13 cellular contexts compared by ENCODE assay signal in the genomic region with DNA sequence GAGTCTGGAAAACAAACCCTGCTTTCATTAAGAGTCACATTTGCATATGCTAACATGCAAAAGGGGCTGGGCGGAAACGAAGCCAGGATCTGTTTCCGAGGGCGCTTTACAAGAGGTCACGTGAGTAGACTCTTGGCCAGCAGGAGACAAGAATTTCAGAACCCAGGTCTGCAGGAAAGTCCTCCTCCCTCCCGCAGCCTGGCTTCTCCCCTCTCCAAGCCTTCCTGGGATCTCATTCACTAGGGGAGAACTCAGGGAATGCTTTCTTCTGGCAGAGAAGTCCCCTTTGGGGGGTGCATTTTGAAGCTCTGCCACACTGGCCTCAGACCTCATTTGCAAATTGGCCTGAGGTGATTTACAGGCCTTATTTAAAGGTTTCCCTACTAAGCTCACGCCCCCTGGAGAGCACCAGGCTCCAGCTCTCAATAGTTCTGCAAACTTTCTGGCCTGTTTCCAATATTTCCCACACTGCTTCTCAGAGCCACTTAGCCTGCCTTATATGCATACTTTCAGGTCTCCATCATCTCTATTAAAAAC. TPM values are rescaled to one million over a fixed set of nuclear protein-coding genes. Genes with fewer than 3 reads are reported as not detected.
DNase-seq lines count a peak whose midpoint lies in the region; ATAC-seq and TF ChIP-seq lines count a peak whose summit lies in the region.
"Had no signal": no experiment of that assay in that cellular context is flagged by ENCODE, and none has a peak within 500 bp of the region (broad histone marks: within the 10 kb centered on the region; RNA-seq: fewer than 3 reads in every experiment).

No MANE protein-coding gene starts in this region.

- H3K4me1 ChIP-seq in lower lobe of right lung (peaks cover 3% of the 10 kb centered on the region), esophagus muscularis mucosa (no peaks in the 10 kb centered on the region)

- ATAC-seq in lower lobe of right lung (peak; percentile 72 to 74), HG03439 (IDR thresholded peaks at IDR 0.05; ENCODE audit: unreplicated experiment) (no peak)

- 91% methylated on average over 7 of the region's 7 CpGs for WGBS in esophagus muscularis mucosa

- H3K4me3 ChIP-seq in astrocyte of the spinal cord (ENCODE audit: low read depth, low read length) (no peak overlapping the region), lower lobe of right lung (no peak overlapping the region), esophagus muscularis mucosa (no peak overlapping the region)

- peak overlapping the region; percentile 11 for H3K27ac ChIP-seq in lower lobe of right lung
- no peak overlapping the region for H3K27ac ChIP-seq in esophagus muscularis mucosa (replicated peaks in 1 of 4)
- H3K27ac ChIP-seq: epithelial cell of prostate had no signal

- H3K9me3 ChIP-seq in lower lobe of right lung = no peaks in the 10 kb centered on the region
- H3K9me3 ChIP-seq in esophagus muscularis mucosa = no peaks in the 10 kb centered on the region

- no peak for TF ChIP-seq CTCF in astrocyte of the spinal cord (IDR thresholded peaks at IDR 0.05; ENCODE audit: low read depth, low read length)
- TF ChIP-seq CTCF in lower lobe of right lung (IDR thresholded peaks at IDR 0.05) = no peak
- TF ChIP-seq CTCF in esophagus muscularis mucosa (IDR thresholded peaks at IDR 0.05) = no peak

- H3K27me3 ChIP-seq in lower lobe of right lung (ENCODE audit: low read depth) (no peaks in the 10 kb centered on the region), esophagus muscularis mucosa (no peaks in the 10 kb centered on the region)

- peak; percentile 82 for DNase-seq in DMS79 (lab: John Stamatoyannopoulos, UW)
- DNase-seq in MV-4-11 (lab: John Stamatoyannopoulos, UW) = peak; percentile 4
- peak; percentile 57 for DNase-seq in astrocyte of the spinal cord (ENCODE audit: low read depth, low spot score)
- DNase-seq in lower lobe of right lung = peak; percentile 79
- DNase-seq in DMS53 (lab: John Stamatoyannopoulos, UW) = no peak
- DNase-seq in esophagus muscularis mucosa (ENCODE audit: extremely low spot score) = no peak
- no peak for DNase-seq in middle frontal gyrus (ENCODE audit: extremely low spot score, low spot score)
- DNase-seq: activated CD4-positive, alpha-beta T cell treated with anti-CD3 and anti-CD28 coated beads, Interleukin-2, amount 10 ng/mL, durations not matched to agents 7 days and 5 days; CD8-positive, alpha-beta memory T cell; stimulated activated CD8-positive, alpha-beta memory T cell treated with anti-CD3 and anti-CD28 coated beads, Interleukin-4, amount 100 ng/mL, for 48 hours had no signal

- intact Hi-C loops in lower lobe of right lung (cut with DNase I) (no loop called here), esophagus muscularis mucosa (cut with DNase I) (no loop called here)

- in situ Hi-C loops in astrocyte of the spinal cord (cut with HindIII; ENCODE audit: low sequenced_read_pairs) = no loop called here

- no peak for TF ChIP-seq POLR2A in esophagus muscularis mucosa (IDR thresholded peaks at IDR 0.05; ENCODE audit: low read depth)

- H3K36me3 ChIP-seq in lower lobe of right lung (no peaks in the 10 kb centered on the region), esophagus muscularis mucosa (peaks cover 9 to 30% (median 21%) of the 10 kb centered on the region in 4 donors)

- no peak for TF ChIP-seq EP300 in esophagus muscularis mucosa (IDR thresholded peaks at IDR 0.05)

RNA-seq across cellular contexts. Expression of a gene that starts 57.2 kb away (rescaled TPM):
- not detected for total RNA-seq in lower lobe of right lung
- total RNA-seq in esophagus muscularis mucosa = not detected
- total RNA-seq: activated CD4-positive, alpha-beta T cell treated with anti-CD3 and anti-CD28 coated beads, Interleukin-2, amount 10 ng/mL, durations not matched to agents 7 days and 5 days; CD8-positive, alpha-beta memory T cell; lung microvascular endothelial cell had no signal

Comparison
In these comparisons a context has a peak if more than half of its experiments do, and no peak if none do; other contexts are left out.
1. DNase-seq: peak in DMS79 (single experiment), MV-4-11 (single experiment), astrocyte of the spinal cord (single experiment) and lower lobe of right lung (single experiment); none in DMS53 (single experiment), esophagus muscularis mucosa (single experiment) and middle frontal gyrus (single experiment).